16 cellular contexts compared by ENCODE assay signal in genomic region chr4:104073245-104073644, GRCh38.
A peak's percentile ranks its signal among the peaks of the same experiment; 100 is the strongest.
DNase-seq lines count a peak whose midpoint lies in the region; ATAC-seq and TF ChIP-seq lines count a peak whose summit lies in the region.
"Had no signal": no experiment of that assay in that cellular context is flagged by ENCODE, and none has a peak within 500 bp of the region (broad histone marks: within the 10 kb centered on the region; RNA-seq: fewer than 3 reads in every experiment).

No MANE protein-coding gene starts in this region.

- H3K27ac ChIP-seq in DND-41 (ENCODE audit: low read length) (no peak overlapping the region), RWPE2 (ENCODE audit: poor library complexity, severe bottlenecking) (no peak overlapping the region), WERI-Rb-1 (no peak overlapping the region)
- H3K27ac ChIP-seq: BLaER1, HL-60 had no signal

- H3K27me3 ChIP-seq in DND-41 (ENCODE audit: insufficient read depth, low read length, poor library complexity), result no peaks in the 10 kb centered on the region
- H3K27me3 ChIP-seq in RWPE2 (ENCODE audit: insufficient read depth, poor library complexity, severe bottlenecking), result no peaks in the 10 kb centered on the region
- no peaks in the 10 kb centered on the region for H3K27me3 ChIP-seq in neuron (ENCODE audit: insufficient read depth, low read length)
- H3K27me3 ChIP-seq in WERI-Rb-1 (ENCODE audit: insufficient read depth, low read depth, severe bottlenecking), result no peaks in the 10 kb centered on the region
- H3K27me3 ChIP-seq: BLaER1 had no signal

- TF ChIP-seq CTCF in DND-41 (IDR thresholded peaks at IDR 0.05; ENCODE audit: borderline replicate concordance, extremely low read depth, low read length, poor library complexity, severe bottlenecking) (no peak), RWPE2 (IDR thresholded peaks at IDR 0.05; ENCODE audit: poor library complexity, severe bottlenecking) (no peak), epithelial cell of esophagus (IDR thresholded peaks at IDR 0.05; ENCODE audit: insufficient read depth, low read depth, low read length, missing control alignments) (no peak), WERI-Rb-1 (IDR thresholded peaks at IDR 0.05; ENCODE audit: low read depth, low read length) (no peak)

- H3K4me1 ChIP-seq in DND-41 (ENCODE audit: insufficient read depth, low read length), result no peaks in the 10 kb centered on the region
- no peaks in the 10 kb centered on the region for H3K4me1 ChIP-seq in RWPE2 (ENCODE audit: insufficient read depth, poor library complexity, severe bottlenecking)
- no peaks in the 10 kb centered on the region for H3K4me1 ChIP-seq in neuron (ENCODE audit: insufficient read depth, low read length)
- H3K4me1 ChIP-seq: BLaER1 had no signal

- H3K9ac ChIP-seq in DND-41 (ENCODE audit: low read depth, low read length), result no peak overlapping the region
- H3K9ac ChIP-seq: BLaER1 had no signal

- H2AFZ ChIP-seq in DND-41 (ENCODE audit: low read depth, low read length) (peak overlapping the region; percentile 17; the same call in 1 of the 2 replicates), neuron (ENCODE audit: low read depth, low read length) (peak overlapping the region; percentile 54)

- H3K36me3 ChIP-seq in DND-41 (ENCODE audit: insufficient read depth, low read length) (no peaks in the 10 kb centered on the region), RWPE2 (ENCODE audit: low read depth) (no peaks in the 10 kb centered on the region), neuron (ENCODE audit: insufficient read depth, low read length) (no peaks in the 10 kb centered on the region), WERI-Rb-1 (no peaks in the 10 kb centered on the region)
- H3K36me3 ChIP-seq: BLaER1 had no signal

- no peak overlapping the region for H3K4me2 ChIP-seq in DND-41 (ENCODE audit: insufficient read depth, low read length)
- H3K4me2 ChIP-seq: BLaER1 had no signal

- DNase-seq in DND-41 (no peak), RWPE2 (ENCODE audit: low spot score) (no peak), epithelial cell of esophagus (ENCODE audit: low read depth) (peak; percentile 29), NCI-H345 treated with DMSO at 0.1 percent for 48 hours (lab: John Stamatoyannopoulos, UW; ENCODE audit: unreplicated experiment) (no peak), WERI-Rb-1 (no peak), NCI-H446 treated with DMSO at 0.1 percent for 48 hours (lab: John Stamatoyannopoulos, UW) (no peak)
- DNase-seq: 8988T; CD4-positive, alpha-beta memory T cell; DMS153; DMS79 treated with DMSO at 0.1 percent for 48 hours; EL; HFFc6 had no signal

- no peaks in the 10 kb centered on the region for H3K9me3 ChIP-seq in DND-41 (ENCODE audit: insufficient read depth, low read length, severe bottlenecking)
- no peaks in the 10 kb centered on the region for H3K9me3 ChIP-seq in RWPE2 (ENCODE audit: severe bottlenecking)
- H3K9me3 ChIP-seq in neuron (ENCODE audit: low read length), result no peaks in the 10 kb centered on the region
- H3K9me3 ChIP-seq in WERI-Rb-1 (ENCODE audit: severe bottlenecking), result peaks cover 4% of the 10 kb centered on the region
- H3K9me3 ChIP-seq: BLaER1 had no signal

- ATAC-seq in DND-41 (ENCODE audit: insufficient read depth, low read depth) (no peak), RWPE2 (ENCODE audit: low read depth) (0 out of 3 replicates have a peak, but pooled peaks have one; percentile 29)
- ATAC-seq: HCT116 had no signal

- no peaks in the 10 kb centered on the region for H3K79me2 ChIP-seq in DND-41 (ENCODE audit: insufficient read depth, low read length)

- no peaks in the 10 kb centered on the region for H4K20me1 ChIP-seq in DND-41 (ENCODE audit: insufficient read depth, low read length)
- H4K20me1 ChIP-seq: BLaER1 had no signal

- H3K4me3 ChIP-seq in DND-41 (ENCODE audit: low read depth in 1 of 2, low read length in 2 of 2), result no peak overlapping the region
- no peak overlapping the region for H3K4me3 ChIP-seq in RWPE2 (ENCODE audit: severe bottlenecking)
- H3K4me3 ChIP-seq in epithelial cell of esophagus (ENCODE audit: low read length), result no peak overlapping the region
- no peak overlapping the region for H3K4me3 ChIP-seq in neuron (ENCODE audit: low read length)
- H3K4me3 ChIP-seq in WERI-Rb-1 (ENCODE audit: low read depth, low read length), result no peak overlapping the region
- H3K4me3 ChIP-seq: BLaER1 had no signal
